8 cellular contexts compared by ENCODE assay signal in the genomic region with DNA sequence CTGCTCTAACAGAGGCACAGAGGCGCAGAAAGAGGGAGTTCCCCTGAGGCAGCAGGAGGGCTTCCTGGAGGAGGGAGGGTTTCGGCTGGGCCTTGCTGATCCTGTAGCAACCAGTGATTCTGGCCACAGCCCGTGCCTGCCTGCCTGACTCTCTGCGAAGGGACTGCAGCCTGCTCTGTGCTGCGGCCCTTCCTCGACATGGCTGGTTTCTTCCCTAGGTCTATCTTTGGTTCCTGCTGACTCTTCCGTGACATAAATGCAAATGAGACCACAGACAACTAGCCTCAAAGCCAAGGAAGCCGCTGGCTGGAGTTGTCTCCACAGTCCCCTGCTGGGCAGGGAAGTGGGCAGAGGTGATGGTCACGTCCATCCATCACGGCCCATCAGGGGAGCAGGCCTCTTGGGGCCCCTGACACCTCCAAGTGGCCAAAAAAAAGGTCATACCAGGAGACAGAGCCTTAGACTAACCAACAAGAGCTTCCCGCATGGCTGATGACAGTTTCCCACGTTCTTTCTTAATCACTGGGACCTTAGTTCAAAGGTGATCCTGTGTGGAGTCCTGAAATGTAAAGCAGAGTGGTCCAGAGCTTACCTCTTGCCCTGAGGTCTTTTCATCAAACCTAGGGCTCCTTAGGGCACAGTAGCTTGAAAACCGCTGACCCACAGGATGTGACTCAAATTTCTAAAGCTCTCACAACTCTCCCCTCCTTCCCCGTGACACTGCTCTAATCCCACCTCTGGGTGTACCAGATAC. TPM values are rescaled to one million over a fixed set of nuclear protein-coding genes. Genes with fewer than 3 reads are reported as not detected.
DNase-seq lines count a peak whose midpoint lies in the region; ATAC-seq, FAIRE-seq and TF ChIP-seq lines count a peak whose summit lies in the region.

No MANE protein-coding gene starts in this region.

- H3K27ac ChIP-seq in adrenal gland (peak overlapping the region; percentile 32 to 87 (median 83)), liver (ENCODE audit: low read depth in 1 of 2, low read length in 2 of 2) (peak overlapping the region; percentile 82 to 85)

- H3K27me3 ChIP-seq in adrenal gland, result no peaks in the 10 kb centered on the region
- no peaks in the 10 kb centered on the region for H3K27me3 ChIP-seq in liver (ENCODE audit: control insufficient read depth in 4 of 4, insufficient read depth in 4 of 4, low read length in 3 of 4)

- TF ChIP-seq POLR2A in GM12891 (IDR thresholded peaks at IDR 0.05; ENCODE audit: low read depth, low read length) (peak; percentile 32; the same call in 1 of the 2 replicates), adrenal gland (IDR thresholded peaks at IDR 0.05) (peak in 1 of 2 donors; percentile 7)

- intact Hi-C loops in adrenal gland (cut with DNase I), result loop anchor here in 1 of 2 donors (2.0 kb wide), 1 partner anchor 21 kb away; no protein-coding TSS in a partner anchor

- H3K9me3 ChIP-seq in adrenal gland (replicated peaks in 1 of 3), result no peaks in the 10 kb centered on the region
- H3K9me3 ChIP-seq in liver (ENCODE audit: control insufficient read depth in 4 of 4, low read length in 3 of 4), result no peaks in the 10 kb centered on the region

- FAIRE-seq in GM12891 (lab: Jason Lieb, UNC) (peak; percentile 91), HTR-8/SVneo (lab: Jason Lieb, UNC) (no peak)

- ATAC-seq in GM21528 (IDR thresholded peaks at IDR 0.05; ENCODE audit: low FRiP score, unreplicated experiment), result peak; percentile 91

- TF ChIP-seq CTCF in adrenal gland (IDR thresholded peaks at IDR 0.05) (no peak), liver (IDR thresholded peaks at IDR 0.05; ENCODE audit: low read depth, low read length, missing input control) (no peak)

- 57 to 70% (median 63%) methylated on average over 10 to 14 of the region's 14 CpGs for WGBS in adrenal gland, 4 donors
- WGBS in liver, result 63% methylated on average over 14 of the region's 14 CpGs

- H3K4me1 ChIP-seq in adrenal gland (replicated peaks in 1 of 2) (peaks cover 40 to 75% of the 10 kb centered on the region in 2 donors), liver (ENCODE audit: control insufficient read depth in 4 of 4, insufficient read depth in 4 of 4, low read length in 3 of 4) (peaks cover 54 to 90% (median 69%) of the 10 kb centered on the region in 4 donors)

- DNase-seq in GM12891 (ENCODE audit: insufficient read length, low spot score) (no peak), HTR-8/SVneo (ENCODE audit: insufficient read length, low spot score) (peak; percentile 62), adrenal gland (peak in 6 of 7 donors; percentile 33 to 73 (median 52)), NCI-H524 treated with DMSO at 0.1 percent for 48 hours (lab: John Stamatoyannopoulos, UW) (no peak), DMS153 (lab: John Stamatoyannopoulos, UW) (no peak)
- no peak for DNase-seq in stimulated activated CD4-positive, alpha-beta T cell treated with anti-CD3 and anti-CD28 coated beads, Interleukin-4, amount 100 ng/mL, for 1 hour

- H3K36me3 ChIP-seq in adrenal gland (replicated peaks in 1 of 2) (no peaks in the 10 kb centered on the region), liver (ENCODE audit: control insufficient read depth in 4 of 4, insufficient read depth in 3 of 4, low read depth in 1 of 4, low read length in 3 of 4) (no peaks in the 10 kb centered on the region)

- H3K4me3 ChIP-seq in adrenal gland, result no peak overlapping the region
- H3K4me3 ChIP-seq in liver (ENCODE audit: low read depth in 1 of 3, low read length in 3 of 3), result no peak overlapping the region

- H3K9ac ChIP-seq in liver (ENCODE audit: low read depth in 1 of 2, low read length in 2 of 2), result peak overlapping the region in 1 of 2 donors; percentile 3

- peak in 1 of 2 donors; percentile 20 for TF ChIP-seq RAD21 in liver (IDR thresholded peaks at IDR 0.05)

TF ChIP-seq in GM12891, 5 proteins besides CTCF, POLR2A, EP300 and RAD21:
- no peak for TF ChIP-seq TAF1 (IDR thresholded peaks at IDR 0.05; ENCODE audit: low read depth, low read length)
- peak; percentile 96 for TF ChIP-seq POU2F2 (IDR thresholded peaks at IDR 0.05; ENCODE audit: low read depth, low read length)
- peak; percentile 50 for TF ChIP-seq SPI1 (IDR thresholded peaks at IDR 0.05; ENCODE audit: low read depth, low read length)
- TF ChIP-seq PAX5 (IDR thresholded peaks at IDR 0.05; ENCODE audit: insufficient read depth, low read length, severe bottlenecking), result peak; percentile 91
- 0 out of 2 replicates have a peak, but pooled peaks have one; percentile 61 for TF ChIP-seq POLR2AphosphoS5 (IDR thresholded peaks at IDR 0.05; ENCODE audit: low read depth, low read length)

TF ChIP-seq in liver, 16 proteins besides CTCF, POLR2A, EP300 and RAD21:
- no peak for TF ChIP-seq FOXA2 (IDR thresholded peaks at IDR 0.05)
- TF ChIP-seq, protein P1, sequence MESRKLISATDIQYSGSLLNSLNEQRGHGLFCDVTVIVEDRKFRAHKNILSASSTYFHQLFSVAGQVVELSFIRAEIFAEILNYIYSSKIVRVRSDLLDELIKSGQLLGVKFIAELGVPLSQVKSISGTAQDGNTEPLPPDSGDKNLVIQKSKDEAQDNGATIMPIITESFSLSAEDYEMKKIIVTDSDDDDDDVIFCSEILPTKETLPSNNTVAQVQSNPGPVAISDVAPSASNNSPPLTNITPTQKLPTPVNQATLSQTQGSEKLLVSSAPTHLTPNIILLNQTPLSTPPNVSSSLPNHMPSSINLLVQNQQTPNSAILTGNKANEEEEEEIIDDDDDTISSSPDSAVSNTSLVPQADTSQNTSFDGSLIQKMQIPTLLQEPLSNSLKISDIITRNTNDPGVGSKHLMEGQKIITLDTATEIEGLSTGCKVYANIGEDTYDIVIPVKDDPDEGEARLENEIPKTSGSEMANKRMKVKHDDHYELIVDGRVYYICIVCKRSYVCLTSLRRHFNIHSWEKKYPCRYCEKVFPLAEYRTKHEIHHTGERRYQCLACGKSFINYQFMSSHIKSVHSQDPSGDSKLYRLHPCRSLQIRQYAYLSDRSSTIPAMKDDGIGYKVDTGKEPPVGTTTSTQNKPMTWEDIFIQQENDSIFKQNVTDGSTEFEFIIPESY (IDR thresholded peaks at IDR 0.05), result no peak
- TF ChIP-seq SP1 (IDR thresholded peaks at IDR 0.05), result peak; percentile 17
- no peak for TF ChIP-seq GABPA (IDR thresholded peaks at IDR 0.05 in 1 of 2, conservative IDR thresholded peaks at IDR 0.05 in 1 of 2)
- TF ChIP-seq HNF4A (conservative IDR thresholded peaks at IDR 0.05), result peak; percentile 76 to 77
- no peak for TF ChIP-seq EGR1 (IDR thresholded peaks at IDR 0.05; ENCODE audit: low read depth in 2 of 2)
- TF ChIP-seq NR2F2 (IDR thresholded peaks at IDR 0.05), result peak; percentile 83
- peak; percentile 24 for TF ChIP-seq YY1 (IDR thresholded peaks at IDR 0.05)
- TF ChIP-seq HNF4G (IDR thresholded peaks at IDR 0.05), result no peak
- TF ChIP-seq REST (IDR thresholded peaks at IDR 0.05), result no peak
- TF ChIP-seq, protein P2, sequence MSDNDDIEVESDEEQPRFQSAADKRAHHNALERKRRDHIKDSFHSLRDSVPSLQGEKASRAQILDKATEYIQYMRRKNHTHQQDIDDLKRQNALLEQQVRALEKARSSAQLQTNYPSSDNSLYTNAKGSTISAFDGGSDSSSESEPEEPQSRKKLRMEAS (IDR thresholded peaks at IDR 0.05), result no peak
- TF ChIP-seq TAF1 (conservative IDR thresholded peaks at IDR 0.05), result no peak
- TF ChIP-seq, protein P3, sequence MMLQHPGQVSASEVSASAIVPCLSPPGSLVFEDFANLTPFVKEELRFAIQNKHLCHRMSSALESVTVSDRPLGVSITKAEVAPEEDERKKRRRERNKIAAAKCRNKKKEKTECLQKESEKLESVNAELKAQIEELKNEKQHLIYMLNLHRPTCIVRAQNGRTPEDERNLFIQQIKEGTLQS (IDR thresholded peaks at IDR 0.05), result no peak
- no peak for TF ChIP-seq JUND (IDR thresholded peaks at IDR 0.05)
- no peak for TF ChIP-seq FOXA1 (IDR thresholded peaks at IDR 0.05)
- peak; percentile 54 to 90 for TF ChIP-seq RXRA (IDR thresholded peaks at IDR 0.05)

RNA-seq across cellular contexts. Expression of gene HS1BP3, which starts 55.3 kb away (rescaled TPM):
- 6.6 TPM for polyA plus RNA-seq in GM12891 (2012; ENCODE audit: low read depth, missing spikeins)
- 10 to 100 TPM; 33.0 to 50.1 (median 42.9) TPM for total RNA-seq in adrenal gland
- polyA plus RNA-seq in adrenal gland, result 10 to 100 TPM; 23.7 to 44.2 (median 29.2) TPM
- 10 to 100 TPM in 1 of 2 donors, 1 to 10 TPM in 1; 7.7 to 14.1 TPM for total RNA-seq in liver
- 10 to 100 TPM in 1 of 2 donors, 1 to 10 TPM in 1; 7.8 to 15.4 TPM for polyA plus RNA-seq in liver

Comparison
In these comparisons a context has a peak if more than half of its experiments do, and no peak if none do; other contexts are left out.
1. DNase-seq: peak in HTR-8/SVneo (single experiment) and adrenal gland (6 of 7); none in GM12891 (single experiment), NCI-H524 treated with DMSO at 0.1 percent for 48 hours (single experiment), DMS153 (single experiment) and stimulated activated CD4-positive, alpha-beta T cell treated with anti-CD3 and anti-CD28 coated beads, Interleukin-4, amount 100 ng/mL, for 1 hour (single experiment).